ENCODE assay signal across 1 cellular context in the genomic region with DNA sequence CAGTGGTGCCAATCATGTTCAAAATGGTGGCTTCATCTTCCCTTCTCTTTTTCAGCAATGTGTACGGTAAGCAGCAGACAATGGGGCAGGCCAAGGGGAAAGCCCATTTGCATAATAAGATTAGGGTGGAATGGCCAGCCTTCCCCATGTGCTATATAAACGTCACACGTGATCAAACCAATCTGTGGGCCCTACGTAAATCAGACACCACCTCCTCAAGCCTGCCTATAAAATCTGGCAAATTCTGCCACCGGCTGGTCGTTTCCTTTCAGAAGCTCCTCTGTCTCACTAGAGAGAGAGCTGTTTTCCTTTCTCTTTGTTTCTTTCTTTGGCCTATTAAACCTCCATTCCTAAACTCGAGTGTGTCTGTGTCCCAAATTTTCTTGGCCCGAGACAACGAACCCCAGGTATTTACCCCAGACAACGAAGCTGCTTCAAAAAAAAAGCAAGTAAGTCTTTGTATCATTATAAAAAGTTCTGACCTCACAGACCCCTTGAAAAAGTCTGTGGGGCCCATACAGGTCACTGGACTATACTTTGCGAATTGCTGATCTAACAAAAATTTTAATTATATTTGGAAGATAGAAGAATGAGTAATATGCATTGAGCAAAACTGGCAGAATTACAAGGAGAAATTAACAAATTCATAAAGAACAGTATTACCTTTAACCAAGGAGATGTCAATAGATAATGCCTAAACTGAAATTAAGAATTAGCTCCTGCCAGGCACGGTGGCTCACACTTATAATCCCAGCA.
TF ChIP-seq lines count a peak whose summit lies in the region.

No MANE protein-coding gene starts in this region.

TF ChIP-seq in WTC11, 78 proteins besides CTCF, POLR2A, EP300 and RAD21 (continued from another document):
- no peak for TF ChIP-seq TP53 (CRISPR knock-in tag; IDR thresholded peaks at IDR 0.05)
- TF ChIP-seq FOXP4 (CRISPR knock-in tag; IDR thresholded peaks at IDR 0.05) = no peak
- TF ChIP-seq MYBL2 (CRISPR knock-in tag; IDR thresholded peaks at IDR 0.05) = no peak
- TF ChIP-seq ATF1 (CRISPR knock-in tag; IDR thresholded peaks at IDR 0.05) = no peak
- no peak for TF ChIP-seq SOX15 (CRISPR knock-in tag; IDR thresholded peaks at IDR 0.05)
- TF ChIP-seq, protein P1, sequence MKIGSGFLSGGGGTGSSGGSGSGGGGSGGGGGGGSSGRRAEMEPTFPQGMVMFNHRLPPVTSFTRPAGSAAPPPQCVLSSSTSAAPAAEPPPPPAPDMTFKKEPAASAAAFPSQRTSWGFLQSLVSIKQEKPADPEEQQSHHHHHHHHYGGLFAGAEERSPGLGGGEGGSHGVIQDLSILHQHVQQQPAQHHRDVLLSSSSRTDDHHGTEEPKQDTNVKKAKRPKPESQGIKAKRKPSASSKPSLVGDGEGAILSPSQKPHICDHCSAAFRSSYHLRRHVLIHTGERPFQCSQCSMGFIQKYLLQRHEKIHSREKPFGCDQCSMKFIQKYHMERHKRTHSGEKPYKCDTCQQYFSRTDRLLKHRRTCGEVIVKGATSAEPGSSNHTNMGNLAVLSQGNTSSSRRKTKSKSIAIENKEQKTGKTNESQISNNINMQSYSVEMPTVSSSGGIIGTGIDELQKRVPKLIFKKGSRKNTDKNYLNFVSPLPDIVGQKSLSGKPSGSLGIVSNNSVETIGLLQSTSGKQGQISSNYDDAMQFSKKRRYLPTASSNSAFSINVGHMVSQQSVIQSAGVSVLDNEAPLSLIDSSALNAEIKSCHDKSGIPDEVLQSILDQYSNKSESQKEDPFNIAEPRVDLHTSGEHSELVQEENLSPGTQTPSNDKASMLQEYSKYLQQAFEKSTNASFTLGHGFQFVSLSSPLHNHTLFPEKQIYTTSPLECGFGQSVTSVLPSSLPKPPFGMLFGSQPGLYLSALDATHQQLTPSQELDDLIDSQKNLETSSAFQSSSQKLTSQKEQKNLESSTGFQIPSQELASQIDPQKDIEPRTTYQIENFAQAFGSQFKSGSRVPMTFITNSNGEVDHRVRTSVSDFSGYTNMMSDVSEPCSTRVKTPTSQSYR (CRISPR knock-in tag; IDR thresholded peaks at IDR 0.05) = no peak
- TF ChIP-seq, protein P2, sequence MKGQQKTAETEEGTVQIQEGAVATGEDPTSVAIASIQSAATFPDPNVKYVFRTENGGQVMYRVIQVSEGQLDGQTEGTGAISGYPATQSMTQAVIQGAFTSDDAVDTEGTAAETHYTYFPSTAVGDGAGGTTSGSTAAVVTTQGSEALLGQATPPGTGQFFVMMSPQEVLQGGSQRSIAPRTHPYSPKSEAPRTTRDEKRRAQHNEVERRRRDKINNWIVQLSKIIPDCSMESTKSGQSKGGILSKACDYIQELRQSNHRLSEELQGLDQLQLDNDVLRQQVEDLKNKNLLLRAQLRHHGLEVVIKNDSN (CRISPR knock-in tag; IDR thresholded peaks at IDR 0.05) = no peak
- TF ChIP-seq EMX1 (CRISPR knock-in tag; IDR thresholded peaks at IDR 0.05) = no peak
- no peak for TF ChIP-seq ZBTB21 (CRISPR knock-in tag; IDR thresholded peaks at IDR 0.05; ENCODE audit: borderline replicate concordance)
- no peak for TF ChIP-seq E2F4 (CRISPR knock-in tag; IDR thresholded peaks at IDR 0.05; ENCODE audit: borderline replicate concordance, low read depth)
- no peak for TF ChIP-seq JAZF1 (CRISPR knock-in tag; IDR thresholded peaks at IDR 0.05)
